36 cellular contexts compared by ENCODE assay signal in genomic region chr11:70802185-70802584, GRCh38.
"Had no signal": no experiment of that assay in that cellular context is flagged by ENCODE, and none has a peak within 500 bp of the region (broad histone marks: within the 10 kb centered on the region; RNA-seq: fewer than 3 reads in every experiment).

No MANE protein-coding gene starts in this region.

- H3K27ac ChIP-seq: KMS-11 had no signal

- H3K9ac ChIP-seq: KMS-11 had no signal

- H3K4me3 ChIP-seq: MG63 had no signal

- H3K27me3 ChIP-seq: MG63 had no signal

- H3K9me3 ChIP-seq: MG63 had no signal

- DNase-seq: Karpas-422, Kasumi-1, KBM-7, KG1, MG63, MM.1S, MV-4-11, NCI-H1048, NCI-H1092, NCI-H1092 treated with DMSO at 0.1 percent for 48 hours, NCI-H1105, NCI-H1105 treated with DMSO at 0.1 percent for 48 hours, NCI-H1417, NCI-H1417 treated with DMSO at 0.1 percent for 48 hours, NCI-H1436, NCI-H1436 treated with DMSO at 0.1 percent for 48 hours, NCI-H146, NCI-H1694, NCI-H1694 treated with DMSO at 0.1 percent for 48 hours, NCI-H187, NCI-H187 treated with DMSO at 0.1 percent for 48 hours, NCI-H1930, NCI-H2029, NCI-H2029 treated with DMSO at 0.1 percent for 48 hours, NCI-H2081, NCI-H2081 treated with DMSO at 0.1 percent for 48 hours, NCI-H2107, NCI-H2171, NCI-H2171 treated with DMSO at 0.1 percent for 48 hours, NCI-H2227 treated with DMSO at 0.1 percent for 48 hours, NCI-H226, NCI-H345, NCI-H446, NCI-H510A, NCI-H510A treated with DMSO at 0.1 percent for 48 hours had no signal

- H3K36me3 ChIP-seq: MG63 had no signal

- H3K4me2 ChIP-seq: KMS-11 had no signal
